Comparison of ENCODE assay signal across 15 cellular contexts in the genomic region with DNA sequence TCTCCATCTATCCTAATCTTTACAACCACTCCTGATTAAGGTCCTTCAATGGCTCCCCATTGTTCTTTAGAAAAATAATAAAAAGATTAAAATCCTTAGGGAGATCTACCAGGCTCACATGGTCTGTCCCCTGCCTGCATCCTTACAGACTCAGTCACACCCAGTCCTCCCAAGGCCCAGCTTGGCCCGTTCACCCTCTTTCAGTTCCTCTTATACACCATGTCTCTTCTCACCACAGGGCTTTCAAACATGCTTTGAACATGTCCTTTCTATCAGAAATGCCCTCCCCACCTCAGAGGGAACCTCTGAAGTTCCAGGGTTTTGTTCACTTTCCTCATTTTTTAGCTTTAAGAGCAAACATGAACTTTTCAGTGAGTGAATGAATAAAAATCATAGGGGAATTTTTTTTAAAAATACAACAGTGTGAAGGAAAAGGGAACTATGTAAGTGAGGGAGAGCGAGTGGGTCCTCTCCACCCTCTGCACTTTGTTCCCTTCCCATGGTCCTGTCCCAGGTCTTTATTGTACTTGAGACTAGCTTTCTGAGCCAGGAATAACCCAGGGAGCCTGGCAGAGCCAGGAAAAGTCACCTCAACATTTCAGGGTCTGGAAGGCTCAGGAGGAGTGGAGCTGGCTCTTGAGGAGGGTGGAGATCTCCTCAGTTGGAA. TPM values are rescaled to one million over a fixed set of nuclear protein-coding genes. Genes with fewer than 3 reads are reported as not detected.
DNase-seq lines count a peak whose midpoint lies in the region; ATAC-seq and TF ChIP-seq lines count a peak whose summit lies in the region.
"Had no signal": no experiment of that assay in that cellular context is flagged by ENCODE, and none has a peak within 500 bp of the region (broad histone marks: within the 10 kb centered on the region; RNA-seq: fewer than 3 reads in every experiment).

No MANE protein-coding gene starts in this region.

- H3K9me3 ChIP-seq in PC-9 (ENCODE audit: insufficient read depth, low read depth) = no peaks in the 10 kb centered on the region
- no peaks in the 10 kb centered on the region for H3K9me3 ChIP-seq in CD4-positive, alpha-beta T cell (ENCODE audit: control insufficient read depth, low read length)
- H3K9me3 ChIP-seq: esophagus muscularis mucosa had no signal

- DNase-seq in PC-9 = no peak
- no peak for DNase-seq in CD4-positive, alpha-beta T cell
- no peak for DNase-seq in HEK293T (ENCODE audit: extremely low spot score)
- no peak for DNase-seq in activated gamma-delta T cell treated with Interleukin-2 at 50 U/mL for 16 hours
- DNase-seq in stimulated activated CD4-positive, alpha-beta T cell treated with anti-CD3 and anti-CD28 coated beads, Interleukin-2, amount 100 ng/mL, for 24 hours = no peak
- DNase-seq: activated T-cell treated with anti-CD3 and anti-CD28 coated beads, Interleukin-2, amount 50 U/mL, for 4 hours; Calu3; nephron progenitor cell had no signal

- H3K4me1 Mint-ChIP-seq in CD4-positive, alpha-beta T cell (ENCODE audit: low read depth) = no peaks in the 10 kb centered on the region
- H3K4me1 Mint-ChIP-seq: GM23338, nephron progenitor cell had no signal

- no peaks in the 10 kb centered on the region for H3K36me3 ChIP-seq in PC-9 (ENCODE audit: low read depth)
- H3K36me3 ChIP-seq: esophagus muscularis mucosa had no signal

- no peak overlapping the region for H2AFZ ChIP-seq in PC-9
- H2AFZ ChIP-seq: GM23338 had no signal

- H3K36me3 Mint-ChIP-seq in CD4-positive, alpha-beta T cell (ENCODE audit: low read depth) = no peaks in the 10 kb centered on the region

- H3K27me3 ChIP-seq in PC-9 (ENCODE audit: insufficient read depth, low read depth) = no peaks in the 10 kb centered on the region
- H3K27me3 ChIP-seq in CD4-positive, alpha-beta T cell (ENCODE audit: control insufficient read depth, insufficient read depth, low read length) = no peaks in the 10 kb centered on the region

- no peaks in the 10 kb centered on the region for H3K79me2 ChIP-seq in PC-9 (ENCODE audit: low read depth)

- H3K4me3 Mint-ChIP-seq in CD4-positive, alpha-beta T cell = no peak overlapping the region
- H3K4me3 Mint-ChIP-seq: activated T-cell treated with anti-CD3 and anti-CD28 coated beads, Interleukin-2, amount 50 U/mL, for 4 hours; GM23338; nephron progenitor cell; stimulated activated naive CD8-positive, alpha-beta T cell treated with anti-CD3 and anti-CD28 coated beads, Interleukin-15, Interleukin-2, amounts not matched to agents 100 ng/mL and 50 ng/mL, for 24 hours had no signal

- H3F3A ChIP-seq in PC-9 (ENCODE audit: insufficient read depth, low read depth) = no peaks in the 10 kb centered on the region

- no peaks in the 10 kb centered on the region for H4K20me1 ChIP-seq in PC-9 (ENCODE audit: insufficient read depth)

- no peak overlapping the region for H3K27ac Mint-ChIP-seq in CD4-positive, alpha-beta T cell
- H3K27ac Mint-ChIP-seq: GM23338; nephron progenitor cell; stimulated activated naive CD8-positive, alpha-beta T cell treated with anti-CD3 and anti-CD28 coated beads, Interleukin-15, Interleukin-2, amounts not matched to agents 100 ng/mL and 50 ng/mL, for 24 hours had no signal

- H3K4me1 ChIP-seq in PC-9 (replicated peaks; ENCODE audit: insufficient read depth) = no peaks in the 10 kb centered on the region; the same call in 1 of the 2 replicates
- H3K4me1 ChIP-seq: esophagus muscularis mucosa had no signal

- POLR2A ChIA-PET in PC-9 (lab: Charles Lee; ENCODE audit: unreplicated experiment) (no interaction called here), HEK293T (lab: Yijun Ruan, JAX) (no interaction called here)
- POLR2A ChIA-PET in CD4-positive, alpha-beta T cell (lab: Charles Lee) = no interaction called here

- peak; percentile 99 for ATAC-seq in GM18868 (IDR thresholded peaks at IDR 0.05; ENCODE audit: unreplicated experiment)
- peak; percentile 100 for ATAC-seq in GM21526 (IDR thresholded peaks at IDR 0.05; ENCODE audit: low FRiP score, unreplicated experiment)
- peak; percentile 86 for ATAC-seq in HG03097 (IDR thresholded peaks at IDR 0.05; ENCODE audit: low FRiP score, unreplicated experiment)
- ATAC-seq in CD4-positive, alpha-beta T cell (ENCODE audit: poor library complexity) = no peak
- ATAC-seq: activated T-cell treated with anti-CD3 and anti-CD28 coated beads, Interleukin-2, amount 50 U/mL, for 4 hours; GM23338 had no signal

- no peak overlapping the region for H3K4me3 ChIP-seq in PC-9
- H3K4me3 ChIP-seq: esophagus muscularis mucosa, GM23338 had no signal

- H3K9me2 ChIP-seq in PC-9 (ENCODE audit: insufficient read depth) = no peaks in the 10 kb centered on the region

- 0 out of 2 replicates have a peak overlapping the region, but pooled peaks have one; percentile 23 for H3K4me2 ChIP-seq in PC-9
- H3K4me2 ChIP-seq: GM23338 had no signal

- no peak overlapping the region for H3K27ac ChIP-seq in PC-9
- no peak overlapping the region for H3K27ac ChIP-seq in CD4-positive, alpha-beta T cell (ENCODE audit: low read depth, low read length)
- H3K27ac ChIP-seq: esophagus muscularis mucosa had no signal

- CTCF ChIA-PET in PC-9 (lab: Charles Lee) = no interaction called here
- CTCF ChIA-PET in CD4-positive, alpha-beta T cell (lab: Charles Lee) = no interaction called here
- CTCF ChIA-PET in HEK293T (lab: Yijun Ruan, JAX) = no interaction called here

- no TSS peak for BruUV-seq in PC-9 (replicated peaks; lab: Mats Ljungman, UMichigan)

- H3K27me3 Mint-ChIP-seq in CD4-positive, alpha-beta T cell = peaks cover 5% of the 10 kb centered on the region
- H3K27me3 Mint-ChIP-seq: stimulated activated naive CD8-positive, alpha-beta T cell treated with anti-CD3 and anti-CD28 coated beads, Interleukin-15, Interleukin-2, amounts not matched to agents 100 ng/mL and 50 ng/mL, for 24 hours had no signal

- intact Hi-C loops in PC-9 (cut with micrococcal nuclease; ENCODE audit: unreplicated experiment) = no loop called here
- intact Hi-C loops in CD4-positive, alpha-beta T cell (cut with DNase I, micrococcal nuclease) = no loop called here

- no peak for TF ChIP-seq CTCF in PC-9 (conservative IDR thresholded peaks at IDR 0.05)
- TF ChIP-seq CTCF in CD4-positive, alpha-beta T cell (IDR thresholded peaks at IDR 0.05) = no peak

- no peaks in the 10 kb centered on the region for H3K9me3 Mint-ChIP-seq in CD4-positive, alpha-beta T cell
- H3K9me3 Mint-ChIP-seq: activated T-cell treated with anti-CD3 and anti-CD28 coated beads, Interleukin-2, amount 50 U/mL, for 4 hours; GM23338; nephron progenitor cell; stimulated activated naive CD8-positive, alpha-beta T cell treated with anti-CD3 and anti-CD28 coated beads, Interleukin-15, Interleukin-2, amounts not matched to agents 100 ng/mL and 50 ng/mL, for 24 hours had no signal

TF ChIP-seq in HEK293T, 16 proteins besides CTCF, POLR2A, EP300 and RAD21:
- TF ChIP-seq SP1 (IDR thresholded peaks at IDR 0.05) (no peak), ARNT (IDR thresholded peaks at IDR 0.05) (no peak), ZNF384 (IDR thresholded peaks at IDR 0.05) (no peak), NFRKB (IDR thresholded peaks at IDR 0.05) (no peak), LEF1 (IDR thresholded peaks at IDR 0.05; ENCODE audit: borderline replicate concordance) (no peak), FOXK2 (IDR thresholded peaks at IDR 0.05) (no peak), TARDBP (IDR thresholded peaks at IDR 0.05) (no peak), ELF4 (IDR thresholded peaks at IDR 0.05) (no peak), SUZ12 (IDR thresholded peaks at IDR 0.05) (no peak), L3MBTL2 (conservative IDR thresholded peaks at IDR 0.05) (no peak), FOXA1 (IDR thresholded peaks at IDR 0.05) (no peak), HDGF (IDR thresholded peaks at IDR 0.05; ENCODE audit: borderline replicate concordance) (no peak), BHLHE40 (IDR thresholded peaks at IDR 0.05; ENCODE audit: borderline replicate concordance) (no peak), FOXM1 (IDR thresholded peaks at IDR 0.05; ENCODE audit: borderline replicate concordance) (no peak), CTBP1 (IDR thresholded peaks at IDR 0.05; ENCODE audit: borderline replicate concordance) (no peak)
- TF ChIP-seq, protein P1, sequence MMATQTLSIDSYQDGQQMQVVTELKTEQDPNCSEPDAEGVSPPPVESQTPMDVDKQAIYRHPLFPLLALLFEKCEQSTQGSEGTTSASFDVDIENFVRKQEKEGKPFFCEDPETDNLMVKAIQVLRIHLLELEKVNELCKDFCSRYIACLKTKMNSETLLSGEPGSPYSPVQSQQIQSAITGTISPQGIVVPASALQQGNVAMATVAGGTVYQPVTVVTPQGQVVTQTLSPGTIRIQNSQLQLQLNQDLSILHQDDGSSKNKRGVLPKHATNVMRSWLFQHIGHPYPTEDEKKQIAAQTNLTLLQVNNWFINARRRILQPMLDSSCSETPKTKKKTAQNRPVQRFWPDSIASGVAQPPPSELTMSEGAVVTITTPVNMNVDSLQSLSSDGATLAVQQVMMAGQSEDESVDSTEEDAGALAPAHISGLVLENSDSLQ (IDR thresholded peaks at IDR 0.05) = no peak

RNA-seq across cellular contexts. Expression of a gene that starts 55.3 kb away (rescaled TPM):
- total RNA-seq in PC-9 (2021) = not detected in 2 replicates
- total RNA-seq in CD4-positive, alpha-beta T cell = not detected
- total RNA-seq: activated T-cell treated with anti-CD3 and anti-CD28 coated beads, Interleukin-2, amount 50 U/mL, for 4 hours; bronchial epithelial cell; Calu3 had no signal
